In the genomic region with DNA sequence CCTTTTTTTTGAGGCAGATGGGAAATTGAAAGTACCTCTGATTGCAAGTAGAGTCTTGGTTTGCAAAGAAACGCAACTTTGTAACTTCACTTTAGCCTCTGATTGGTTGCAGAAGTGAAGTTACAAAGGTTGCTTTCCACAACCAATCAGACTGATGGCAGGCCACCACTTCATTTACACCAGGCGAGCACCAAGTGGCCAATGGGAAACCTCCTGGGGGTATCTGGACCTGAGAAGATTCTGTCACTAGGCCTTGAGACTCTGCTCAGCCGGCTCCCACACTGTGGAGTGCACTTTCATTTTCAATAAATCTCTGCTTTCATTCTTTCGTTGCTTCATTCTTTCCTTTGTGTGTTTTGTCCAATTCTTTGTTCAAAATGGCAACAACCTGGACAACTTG, we compare ENCODE assay signal across 28 cellular contexts.
"Had no signal": no experiment of that assay in that cellular context is flagged by ENCODE, and none has a peak within 500 bp of the region (broad histone marks: within the 10 kb centered on the region; RNA-seq: fewer than 3 reads in every experiment).

No MANE protein-coding gene starts in this region.

- H3K9me3 ChIP-seq: body of pancreas, esophagus muscularis mucosa, gastroesophageal sphincter, heart right ventricle had no signal

- H3K4me1 ChIP-seq: body of pancreas, gastroesophageal sphincter had no signal

- ATAC-seq: activated CD4-positive, alpha-beta T cell treated with anti-CD3 and anti-CD28 coated beads for 36 hours; activated CD8-positive, alpha-beta T cell treated with anti-CD3 and anti-CD28 coated beads for 36 hours; activated T-cell treated with anti-CD3 and anti-CD28 coated beads, Interleukin-2, amount 50 U/mL, for 4 hours; activated T-helper 17 cell treated with anti-CD3 and anti-CD28 coated beads, Interleukin-2, amount 50 U/mL, for 72 hours; body of pancreas; effector memory CD8-positive, alpha-beta T cell; gastroesophageal sphincter; heart right ventricle; T-cell had no signal

- DNase-seq: activated CD4-positive, alpha-beta T cell treated with anti-CD3 and anti-CD28 coated beads for 36 hours; activated CD4-positive, alpha-beta T cell treated with anti-CD3 and anti-CD28 coated beads, Interleukin-2, amount 50 U/mL, for 1 hour; activated CD4-positive, alpha-beta T cell treated with anti-CD3 and anti-CD28 coated beads, Interleukin-2, amount 50 U/mL, for 48 hours; activated CD4-positive, CD25-positive, alpha-beta regulatory T cell; activated CD4-positive, CD25-positive, alpha-beta regulatory T cell treated with anti-CD3 and anti-CD28 coated beads, Interleukin-2, amount 50 U/mL, for 72 hours; activated CD8-positive, alpha-beta memory T cell treated with anti-CD3 and anti-CD28 coated beads for 24 hours; activated CD8-positive, alpha-beta T cell treated with anti-CD3 and anti-CD28 coated beads for 36 hours; activated effector memory CD4-positive, alpha-beta T cell treated with Interleukin-2 at 50 U/mL for 16 hours; activated gamma-delta T cell treated with Interleukin-2 at 50 U/mL for 16 hours; activated naive CD4-positive, alpha-beta T cell treated with anti-CD3 and anti-CD28 coated beads, Interleukin-2, amount 50 U/mL, for 16 hours; activated naive CD4-positive, alpha-beta T cell treated with Interleukin-2 at 50 U/mL for 16 hours; activated T-cell treated with anti-CD3 and anti-CD28 coated beads, Interleukin-2, amount 50 U/mL, for 4 hours; amniotic stem cell; anterior cingulate cortex; body of pancreas; caudate nucleus; cortex of kidney; dermis blood vessel endothelial cell; effector CD4-positive, alpha-beta T cell; effector memory CD8-positive, alpha-beta T cell; erythroblast; foreskin melanocyte; heart right ventricle; T-cell; T1000 had no signal

- H3K27ac ChIP-seq: body of pancreas, esophagus muscularis mucosa, gastroesophageal sphincter, heart right ventricle had no signal

- H3K4me3 ChIP-seq: body of pancreas, esophagus muscularis mucosa, gastroesophageal sphincter, heart right ventricle had no signal

- H3K27me3 ChIP-seq: body of pancreas, esophagus muscularis mucosa, gastroesophageal sphincter, heart right ventricle had no signal
